ENCODE assay signal across 8 cellular contexts in genomic region chr10:28179490-28180099, GRCh38.
DNase-seq lines count a peak whose midpoint lies in the region; ATAC-seq and TF ChIP-seq lines count a peak whose summit lies in the region.

No MANE protein-coding gene starts in this region.

- H3K9me3 ChIP-seq in SK-N-SH: no peaks in the 10 kb centered on the region

- H3K36me3 ChIP-seq in SK-N-SH (replicated peaks in 1 of 2; ENCODE audit: control insufficient read depth in 1 of 2, insufficient read depth in 2 of 2, low read length in 1 of 2): no peaks in the 10 kb centered on the region

- H3K4me1 ChIP-seq in SK-N-SH (ENCODE audit: control insufficient read depth in 1 of 2, insufficient read depth in 2 of 2, low read depth in 1 of 2, low read length in 1 of 2): no peaks in the 10 kb centered on the region

- TF ChIP-seq POLR2A in lower leg skin (IDR thresholded peaks at IDR 0.05): no peak

- H3K27ac ChIP-seq in SK-N-SH (ENCODE audit: low read depth in 2 of 2, low read length in 1 of 2) (no peak overlapping the region), dorsolateral prefrontal cortex (no peak overlapping the region)

- TF ChIP-seq CTCF in SK-N-SH (IDR thresholded peaks at IDR 0.05) (peak; percentile 88), dorsolateral prefrontal cortex (IDR thresholded peaks at IDR 0.05 in 54 of 56, conservative IDR thresholded peaks at IDR 0.05 in 2 of 56; ENCODE audit: low read depth in 1 of 56, partially characterized antibody in 56 of 56) (peak; percentile 67 to 95 (median 81)), lower leg skin (IDR thresholded peaks at IDR 0.05) (no peak)

- H3F3A ChIP-seq in SK-N-SH (replicated peaks; ENCODE audit: insufficient read depth): no peaks in the 10 kb centered on the region

- H2AFZ ChIP-seq in SK-N-SH (ENCODE audit: low read depth): no peak overlapping the region

- CTCF ChIA-PET in SK-N-SH (lab: Yijun Ruan, JAX): interaction anchor here (0.5 to 1.4 kb wide), 22 partner anchors 9 to 762 kb away, joined by 3 to 12 read pairs (median 4); no protein-coding TSS in a partner anchor

- no peak overlapping the region for H3K4me2 ChIP-seq in SK-N-SH

- intact Hi-C loops in dorsolateral prefrontal cortex (cut with DNase I) (loop anchor here (10.0 kb wide), 1 partner anchor 435 kb away; the partner anchor contains the start of gene MKX (in 2 of the 2)), lower leg skin (cut with DNase I; ENCODE audit: low total_unique reads) (no loop called here)

- POLR2A ChIA-PET in SK-N-SH (lab: Yijun Ruan, JAX): no interaction called here

- H3K27me3 ChIP-seq in SK-N-SH (ENCODE audit: insufficient read depth) (peaks cover 5% of the 10 kb centered on the region; the same call in 1 of the 2 replicates), dorsolateral prefrontal cortex (peaks cover 0 to 5% (median 0%) of the 10 kb centered on the region in 45 donors)

- no peak for TF ChIP-seq EP300 in SK-N-SH (IDR thresholded peaks at IDR 0.05; ENCODE audit: borderline replicate concordance in 1 of 2, low read depth in 1 of 2, low read length in 1 of 2)

- WGBS in SK-N-SH (ENCODE audit: low lambda C conversion rate): 1% methylated on average over 2 of the region's 2 CpGs
- 1 to 5% methylated on average over 2 of the region's 2 CpGs for WGBS in lower leg skin, 2 donors

- no peaks in the 10 kb centered on the region for H3K79me2 ChIP-seq in SK-N-SH (ENCODE audit: insufficient read depth)

- DNase-seq in D341Med (ENCODE audit: low spot score) (peak; percentile 41), SK-N-SH (peak; percentile 23), dorsolateral prefrontal cortex (peak in 1 of 10 donors; percentile 25), medulla oblongata (ENCODE audit: extremely low spot score) (peak; percentile 72), lower leg skin (ENCODE audit: low spot score in 2 of 2) (no peak)
- DNase-seq in Jurkat, Clone E6-1 (ENCODE audit: low read depth, low spot score): peak; percentile 59

- peak; percentile 74 for TF ChIP-seq RAD21 in SK-N-SH (IDR thresholded peaks at IDR 0.05; ENCODE audit: low read length)

- peak; percentile 59 for ATAC-seq in GM18867 (IDR thresholded peaks at IDR 0.05; ENCODE audit: unreplicated experiment)
- no peak for ATAC-seq in HG03039 (IDR thresholded peaks at IDR 0.05; ENCODE audit: unreplicated experiment)

- no peak overlapping the region for H3K9ac ChIP-seq in SK-N-SH

- H3K9me2 ChIP-seq in SK-N-SH: no peaks in the 10 kb centered on the region

- no peaks in the 10 kb centered on the region for H4K20me1 ChIP-seq in SK-N-SH (ENCODE audit: insufficient read depth)

- H3K4me3 ChIP-seq in Jurkat, Clone E6-1 (ENCODE audit: low read length): no peak overlapping the region
- H3K4me3 ChIP-seq in SK-N-SH (ENCODE audit: low read depth in 2 of 2, low read length in 1 of 2) (no peak overlapping the region), dorsolateral prefrontal cortex (peak overlapping the region in 2 of 59 donors; percentile 4), lower leg skin (ENCODE audit: low read depth, poor library complexity, severe bottlenecking) (no peak overlapping the region)

TF ChIP-seq in SK-N-SH, 30 proteins besides CTCF, POLR2A, EP300 and RAD21:
- TF ChIP-seq SMC3 (IDR thresholded peaks at IDR 0.05; ENCODE audit: low read depth, low read length) (peak; percentile 50), TEAD4 (IDR thresholded peaks at IDR 0.05; ENCODE audit: borderline replicate concordance, insufficient read depth) (no peak)

Comparison
In these comparisons a context has a peak if more than half of its experiments do, and no peak if none do; other contexts are left out.
1. DNase-seq: peak in D341Med (single experiment), Jurkat, Clone E6-1 (single experiment), SK-N-SH (single experiment) and medulla oblongata (single experiment); none in lower leg skin (0 of 2).
2. CTCF ChIP-seq: peak in SK-N-SH (single experiment) and dorsolateral prefrontal cortex (56 of 56); none in lower leg skin (0 of 3).